8 cellular contexts compared by ENCODE assay signal in the genomic region with DNA sequence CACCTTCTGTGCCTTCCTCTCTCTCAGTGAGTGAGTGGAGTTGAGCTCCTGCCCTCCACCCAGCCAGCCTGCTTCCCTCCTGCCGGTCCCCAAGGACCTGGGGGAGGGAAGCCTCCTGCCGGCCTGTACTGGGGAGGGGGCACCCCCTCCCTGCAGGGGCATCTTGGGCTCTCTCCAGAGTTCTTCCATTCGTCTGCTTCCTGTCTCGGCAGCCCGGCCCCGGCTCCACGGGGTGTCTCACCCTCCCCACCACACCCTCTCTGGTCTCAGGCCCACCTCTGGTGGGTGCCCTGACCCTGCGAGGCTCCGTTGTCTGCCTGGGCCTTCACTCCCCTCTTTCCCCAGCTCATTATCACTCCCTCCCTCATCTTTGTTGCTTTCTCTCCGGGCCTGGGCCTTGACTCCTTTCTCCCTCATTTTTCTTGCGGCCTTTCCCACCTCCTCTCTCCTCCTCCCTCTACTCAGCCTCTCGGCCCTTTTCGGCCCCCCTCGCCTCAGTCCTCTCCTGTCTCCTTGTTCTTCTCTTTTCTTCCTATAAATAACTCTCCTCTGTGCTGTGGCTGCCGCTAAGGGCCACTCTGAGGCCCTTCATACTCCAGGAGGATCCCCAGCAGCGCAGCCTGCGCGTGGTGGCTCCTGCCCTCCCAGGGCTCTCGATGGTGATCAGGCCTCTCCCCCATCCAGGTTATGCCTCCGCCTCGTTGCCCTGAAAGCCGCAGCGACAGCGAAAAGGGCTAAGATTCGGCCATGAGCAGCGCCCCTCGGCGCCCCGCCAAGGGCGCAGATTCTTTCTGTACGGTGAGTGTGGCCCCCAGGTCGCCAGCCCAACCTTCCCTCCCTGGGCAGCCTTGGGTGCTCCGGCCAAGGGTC. TPM values are rescaled to one million over a fixed set of nuclear protein-coding genes. Genes with fewer than 3 reads are reported as not detected.
DNase-seq lines count a peak whose midpoint lies in the region; ATAC-seq and TF ChIP-seq lines count a peak whose summit lies in the region.

No MANE protein-coding gene starts in this region.

- no peaks in the 10 kb centered on the region for H3K27me3 Mint-ChIP-seq in activated CD4-positive, alpha-beta T cell treated with anti-CD3 and anti-CD28 coated beads for 36 hours
- H3K27me3 Mint-ChIP-seq in activated B cell treated with CpG ODN at 0.5 μM for 24 hours (no peaks in the 10 kb centered on the region), glutamatergic neuron (ENCODE audit: unreplicated experiment) (peaks cover 18% of the 10 kb centered on the region)

- H3K4me1 Mint-ChIP-seq in activated CD4-positive, alpha-beta T cell treated with anti-CD3 and anti-CD28 coated beads for 36 hours, result peaks cover 28% of the 10 kb centered on the region
- peaks cover 36% of the 10 kb centered on the region for H3K4me1 Mint-ChIP-seq in activated B cell treated with CpG ODN at 0.5 μM for 24 hours
- peaks cover 21% of the 10 kb centered on the region for H3K4me1 Mint-ChIP-seq in glutamatergic neuron (ENCODE audit: low read depth, unreplicated experiment)

- DNase-seq in activated CD4-positive, alpha-beta T cell treated with anti-CD3 and anti-CD28 coated beads for 36 hours, result no peak
- no peak for DNase-seq in activated CD4-positive, alpha-beta T cell treated with anti-CD3 and anti-CD28 coated beads, Interleukin-2, amount 50 U/mL, for 48 hours
- DNase-seq in activated B cell treated with CpG ODN at 0.5 μM for 24 hours, result no peak
- DNase-seq in glutamatergic neuron, result no peak
- no peak for DNase-seq in hepatic stellate cell (ENCODE audit: low spot score)
- no peak for DNase-seq in HuH-7.5 (ENCODE audit: low spot score)
- DNase-seq in NCI-H2081 (lab: John Stamatoyannopoulos, UW), result no peak

- CTCF ChIA-PET in activated CD4-positive, alpha-beta T cell treated with anti-CD3 and anti-CD28 coated beads for 36 hours (lab: Charles Lee), result interaction anchor here (1.2 kb wide), 1 partner anchor 47 kb away, joined by 5 read pairs; no protein-coding TSS in a partner anchor
- CTCF ChIA-PET in activated B cell treated with CpG ODN at 0.5 μM for 24 hours (lab: Charles Lee), result no interaction called here

- H3K4me3 ChIP-seq in stomach smooth muscle (ENCODE audit: low read length in 2 of 2), result peak overlapping the region; percentile 86 to 88

- H3K36me3 ChIP-seq in stomach smooth muscle (ENCODE audit: control insufficient read depth in 2 of 2, insufficient read depth in 2 of 2, low read length in 2 of 2), result peaks cover 9 to 10% of the 10 kb centered on the region in 2 donors

- no peak for ATAC-seq in activated CD4-positive, alpha-beta T cell treated with anti-CD3 and anti-CD28 coated beads for 36 hours
- no peak for ATAC-seq in activated B cell treated with CpG ODN at 0.5 μM for 24 hours (ENCODE audit: low read depth)

- H3K27ac ChIP-seq in stomach smooth muscle (ENCODE audit: low read length), result peak overlapping the region; percentile 98

- H3K36me3 Mint-ChIP-seq in activated CD4-positive, alpha-beta T cell treated with anti-CD3 and anti-CD28 coated beads for 36 hours (ENCODE audit: low read depth), result peaks cover 8% of the 10 kb centered on the region
- peaks cover 26% of the 10 kb centered on the region for H3K36me3 Mint-ChIP-seq in activated B cell treated with CpG ODN at 0.5 μM for 24 hours (ENCODE audit: low read depth)
- H3K36me3 Mint-ChIP-seq in glutamatergic neuron (ENCODE audit: unreplicated experiment), result no peaks in the 10 kb centered on the region

- H3K9me3 Mint-ChIP-seq in activated CD4-positive, alpha-beta T cell treated with anti-CD3 and anti-CD28 coated beads for 36 hours (ENCODE audit: low read depth), result no peaks in the 10 kb centered on the region
- H3K9me3 Mint-ChIP-seq in activated B cell treated with CpG ODN at 0.5 μM for 24 hours (no peaks in the 10 kb centered on the region), glutamatergic neuron (ENCODE audit: unreplicated experiment) (peaks cover 9% of the 10 kb centered on the region)

- peak overlapping the region in 1 of 2 donors; percentile 75 for H3K9ac ChIP-seq in stomach smooth muscle (ENCODE audit: low read length in 2 of 2)

- no peaks in the 10 kb centered on the region for H3K9me3 ChIP-seq in stomach smooth muscle (ENCODE audit: control insufficient read depth in 2 of 2, low read length in 2 of 2)

- peak overlapping the region; percentile 81 for H3K4me3 Mint-ChIP-seq in activated CD4-positive, alpha-beta T cell treated with anti-CD3 and anti-CD28 coated beads for 36 hours
- H3K4me3 Mint-ChIP-seq in activated B cell treated with CpG ODN at 0.5 μM for 24 hours (peak overlapping the region; percentile 92), glutamatergic neuron (ENCODE audit: unreplicated experiment) (peak overlapping the region; percentile 83)

- intact Hi-C loops in activated CD4-positive, alpha-beta T cell treated with anti-CD3 and anti-CD28 coated beads for 36 hours (cut with DNase I, micrococcal nuclease), result no loop called here
- intact Hi-C loops in activated B cell treated with CpG ODN at 0.5 μM for 24 hours (cut with micrococcal nuclease), result no loop called here

- POLR2A ChIA-PET in activated CD4-positive, alpha-beta T cell treated with anti-CD3 and anti-CD28 coated beads for 36 hours (lab: Charles Lee), result no interaction called here
- POLR2A ChIA-PET in activated B cell treated with CpG ODN at 0.5 μM for 24 hours (lab: Charles Lee), result interaction anchor here (0.6 kb wide), 2 partner anchors 15 to 18 kb away, joined by 3 read pairs; no protein-coding TSS in a partner anchor

- TF ChIP-seq CTCF in activated B cell treated with CpG ODN at 0.5 μM for 24 hours (IDR thresholded peaks at IDR 0.05) (no peak), glutamatergic neuron (IDR thresholded peaks at IDR 0.05; ENCODE audit: partially characterized antibody, unreplicated experiment) (no peak)

- H3K27me3 ChIP-seq in stomach smooth muscle (ENCODE audit: control insufficient read depth in 1 of 2, insufficient read depth in 2 of 2, low read length in 2 of 2), result no peaks in the 10 kb centered on the region

- H3K4me1 ChIP-seq in stomach smooth muscle (ENCODE audit: control insufficient read depth, insufficient read depth, low read length), result peaks cover 55% of the 10 kb centered on the region

- peak overlapping the region; percentile 6 for H3K27ac Mint-ChIP-seq in activated CD4-positive, alpha-beta T cell treated with anti-CD3 and anti-CD28 coated beads for 36 hours
- no peak overlapping the region for H3K27ac Mint-ChIP-seq in activated B cell treated with CpG ODN at 0.5 μM for 24 hours
- H3K27ac Mint-ChIP-seq in glutamatergic neuron (ENCODE audit: unreplicated experiment), result peak overlapping the region; percentile 46

RNA-seq across cellular contexts. Expression of gene SLC4A2, which starts 2.1 kb away (rescaled TPM):
- total RNA-seq in activated CD4-positive, alpha-beta T cell treated with anti-CD3 and anti-CD28 coated beads for 36 hours, result 10 to 100 TPM; 58.7 to 85.0 TPM
- 69.1 and 72.5 TPM in 2 replicates for total RNA-seq in activated B cell treated with CpG ODN at 0.5 μM for 24 hours
- 99.4 TPM for total RNA-seq in glutamatergic neuron (ENCODE audit: unreplicated experiment)

RNA-seq across cellular contexts. Expression of gene CDK5, which starts 3.8 kb away (rescaled TPM):
- 10 to 100 TPM; 12.5 to 16.7 TPM for total RNA-seq in activated CD4-positive, alpha-beta T cell treated with anti-CD3 and anti-CD28 coated beads for 36 hours
- 7.5 and 8.1 TPM in 2 replicates for total RNA-seq in activated B cell treated with CpG ODN at 0.5 μM for 24 hours
- 52.9 TPM for total RNA-seq in glutamatergic neuron (ENCODE audit: unreplicated experiment)

RNA-seq across cellular contexts. Expression of gene ASIC3, which starts 13.1 kb away (rescaled TPM):
- 1 to 10 TPM; 5.5 to 6.7 TPM for total RNA-seq in activated CD4-positive, alpha-beta T cell treated with anti-CD3 and anti-CD28 coated beads for 36 hours
- 1.2 TPM in 2 replicates for total RNA-seq in activated B cell treated with CpG ODN at 0.5 μM for 24 hours
- 10.8 TPM for total RNA-seq in glutamatergic neuron (ENCODE audit: unreplicated experiment)

RNA-seq across cellular contexts. Expression of gene FASTK, which starts 19.1 kb away (rescaled TPM):
- 10 to 100 TPM; 56.6 to 56.7 TPM for total RNA-seq in activated CD4-positive, alpha-beta T cell treated with anti-CD3 and anti-CD28 coated beads for 36 hours
- 97.6 and 103 TPM in 2 replicates for total RNA-seq in activated B cell treated with CpG ODN at 0.5 μM for 24 hours
- total RNA-seq in glutamatergic neuron (ENCODE audit: unreplicated experiment), result 64.7 TPM

RNA-seq across cellular contexts. Expression of gene TMUB1, which starts 21.8 kb away (rescaled TPM):
- total RNA-seq in activated CD4-positive, alpha-beta T cell treated with anti-CD3 and anti-CD28 coated beads for 36 hours, result 10 to 100 TPM; 54.0 to 67.7 TPM
- 40.5 and 43.5 TPM in 2 replicates for total RNA-seq in activated B cell treated with CpG ODN at 0.5 μM for 24 hours
- 45.7 TPM for total RNA-seq in glutamatergic neuron (ENCODE audit: unreplicated experiment)
